ENCODE assay signal across 2 cellular contexts in genomic region chr21:19540287-19540686, GRCh38.
TF ChIP-seq lines count a peak whose summit lies in the region.

No MANE protein-coding gene starts in this region.

TF ChIP-seq in GM23338, 12 proteins besides CTCF, POLR2A, EP300 and RAD21:
- TF ChIP-seq, protein P1, sequence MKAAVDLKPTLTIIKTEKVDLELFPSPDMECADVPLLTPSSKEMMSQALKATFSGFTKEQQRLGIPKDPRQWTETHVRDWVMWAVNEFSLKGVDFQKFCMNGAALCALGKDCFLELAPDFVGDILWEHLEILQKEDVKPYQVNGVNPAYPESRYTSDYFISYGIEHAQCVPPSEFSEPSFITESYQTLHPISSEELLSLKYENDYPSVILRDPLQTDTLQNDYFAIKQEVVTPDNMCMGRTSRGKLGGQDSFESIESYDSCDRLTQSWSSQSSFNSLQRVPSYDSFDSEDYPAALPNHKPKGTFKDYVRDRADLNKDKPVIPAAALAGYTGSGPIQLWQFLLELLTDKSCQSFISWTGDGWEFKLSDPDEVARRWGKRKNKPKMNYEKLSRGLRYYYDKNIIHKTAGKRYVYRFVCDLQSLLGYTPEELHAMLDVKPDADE (IDR thresholded peaks at IDR 0.05) = no peak
- TF ChIP-seq NANOG (IDR thresholded peaks at IDR 0.05; ENCODE audit: borderline replicate concordance) (no peak), POLR2AphosphoS5 (IDR thresholded peaks at IDR 0.05; ENCODE audit: low read depth) (no peak), REST (IDR thresholded peaks at IDR 0.05; ENCODE audit: unreplicated experiment) (no peak), EZH2phosphoT487 (IDR thresholded peaks at IDR 0.05; ENCODE audit: unreplicated experiment) (no peak), ZNF114 (CRISPR knock-in tag; IDR thresholded peaks at IDR 0.05) (no peak)
TF ChIP-seq in GM23338: peak in this region for 0.

TF ChIP-seq in H1, 55 proteins besides CTCF, POLR2A, EP300 and RAD21:
- TF ChIP-seq NANOG (IDR thresholded peaks at IDR 0.05; ENCODE audit: insufficient read depth, low read depth, low read length, poor library complexity, severe bottlenecking) = no peak
- no peak for TF ChIP-seq GABPA (IDR thresholded peaks at IDR 0.05; ENCODE audit: borderline replicate concordance, insufficient read depth, low read length)
- TF ChIP-seq BACH1 (IDR thresholded peaks at IDR 0.05; ENCODE audit: low read length) = no peak
- TF ChIP-seq, protein P2, sequence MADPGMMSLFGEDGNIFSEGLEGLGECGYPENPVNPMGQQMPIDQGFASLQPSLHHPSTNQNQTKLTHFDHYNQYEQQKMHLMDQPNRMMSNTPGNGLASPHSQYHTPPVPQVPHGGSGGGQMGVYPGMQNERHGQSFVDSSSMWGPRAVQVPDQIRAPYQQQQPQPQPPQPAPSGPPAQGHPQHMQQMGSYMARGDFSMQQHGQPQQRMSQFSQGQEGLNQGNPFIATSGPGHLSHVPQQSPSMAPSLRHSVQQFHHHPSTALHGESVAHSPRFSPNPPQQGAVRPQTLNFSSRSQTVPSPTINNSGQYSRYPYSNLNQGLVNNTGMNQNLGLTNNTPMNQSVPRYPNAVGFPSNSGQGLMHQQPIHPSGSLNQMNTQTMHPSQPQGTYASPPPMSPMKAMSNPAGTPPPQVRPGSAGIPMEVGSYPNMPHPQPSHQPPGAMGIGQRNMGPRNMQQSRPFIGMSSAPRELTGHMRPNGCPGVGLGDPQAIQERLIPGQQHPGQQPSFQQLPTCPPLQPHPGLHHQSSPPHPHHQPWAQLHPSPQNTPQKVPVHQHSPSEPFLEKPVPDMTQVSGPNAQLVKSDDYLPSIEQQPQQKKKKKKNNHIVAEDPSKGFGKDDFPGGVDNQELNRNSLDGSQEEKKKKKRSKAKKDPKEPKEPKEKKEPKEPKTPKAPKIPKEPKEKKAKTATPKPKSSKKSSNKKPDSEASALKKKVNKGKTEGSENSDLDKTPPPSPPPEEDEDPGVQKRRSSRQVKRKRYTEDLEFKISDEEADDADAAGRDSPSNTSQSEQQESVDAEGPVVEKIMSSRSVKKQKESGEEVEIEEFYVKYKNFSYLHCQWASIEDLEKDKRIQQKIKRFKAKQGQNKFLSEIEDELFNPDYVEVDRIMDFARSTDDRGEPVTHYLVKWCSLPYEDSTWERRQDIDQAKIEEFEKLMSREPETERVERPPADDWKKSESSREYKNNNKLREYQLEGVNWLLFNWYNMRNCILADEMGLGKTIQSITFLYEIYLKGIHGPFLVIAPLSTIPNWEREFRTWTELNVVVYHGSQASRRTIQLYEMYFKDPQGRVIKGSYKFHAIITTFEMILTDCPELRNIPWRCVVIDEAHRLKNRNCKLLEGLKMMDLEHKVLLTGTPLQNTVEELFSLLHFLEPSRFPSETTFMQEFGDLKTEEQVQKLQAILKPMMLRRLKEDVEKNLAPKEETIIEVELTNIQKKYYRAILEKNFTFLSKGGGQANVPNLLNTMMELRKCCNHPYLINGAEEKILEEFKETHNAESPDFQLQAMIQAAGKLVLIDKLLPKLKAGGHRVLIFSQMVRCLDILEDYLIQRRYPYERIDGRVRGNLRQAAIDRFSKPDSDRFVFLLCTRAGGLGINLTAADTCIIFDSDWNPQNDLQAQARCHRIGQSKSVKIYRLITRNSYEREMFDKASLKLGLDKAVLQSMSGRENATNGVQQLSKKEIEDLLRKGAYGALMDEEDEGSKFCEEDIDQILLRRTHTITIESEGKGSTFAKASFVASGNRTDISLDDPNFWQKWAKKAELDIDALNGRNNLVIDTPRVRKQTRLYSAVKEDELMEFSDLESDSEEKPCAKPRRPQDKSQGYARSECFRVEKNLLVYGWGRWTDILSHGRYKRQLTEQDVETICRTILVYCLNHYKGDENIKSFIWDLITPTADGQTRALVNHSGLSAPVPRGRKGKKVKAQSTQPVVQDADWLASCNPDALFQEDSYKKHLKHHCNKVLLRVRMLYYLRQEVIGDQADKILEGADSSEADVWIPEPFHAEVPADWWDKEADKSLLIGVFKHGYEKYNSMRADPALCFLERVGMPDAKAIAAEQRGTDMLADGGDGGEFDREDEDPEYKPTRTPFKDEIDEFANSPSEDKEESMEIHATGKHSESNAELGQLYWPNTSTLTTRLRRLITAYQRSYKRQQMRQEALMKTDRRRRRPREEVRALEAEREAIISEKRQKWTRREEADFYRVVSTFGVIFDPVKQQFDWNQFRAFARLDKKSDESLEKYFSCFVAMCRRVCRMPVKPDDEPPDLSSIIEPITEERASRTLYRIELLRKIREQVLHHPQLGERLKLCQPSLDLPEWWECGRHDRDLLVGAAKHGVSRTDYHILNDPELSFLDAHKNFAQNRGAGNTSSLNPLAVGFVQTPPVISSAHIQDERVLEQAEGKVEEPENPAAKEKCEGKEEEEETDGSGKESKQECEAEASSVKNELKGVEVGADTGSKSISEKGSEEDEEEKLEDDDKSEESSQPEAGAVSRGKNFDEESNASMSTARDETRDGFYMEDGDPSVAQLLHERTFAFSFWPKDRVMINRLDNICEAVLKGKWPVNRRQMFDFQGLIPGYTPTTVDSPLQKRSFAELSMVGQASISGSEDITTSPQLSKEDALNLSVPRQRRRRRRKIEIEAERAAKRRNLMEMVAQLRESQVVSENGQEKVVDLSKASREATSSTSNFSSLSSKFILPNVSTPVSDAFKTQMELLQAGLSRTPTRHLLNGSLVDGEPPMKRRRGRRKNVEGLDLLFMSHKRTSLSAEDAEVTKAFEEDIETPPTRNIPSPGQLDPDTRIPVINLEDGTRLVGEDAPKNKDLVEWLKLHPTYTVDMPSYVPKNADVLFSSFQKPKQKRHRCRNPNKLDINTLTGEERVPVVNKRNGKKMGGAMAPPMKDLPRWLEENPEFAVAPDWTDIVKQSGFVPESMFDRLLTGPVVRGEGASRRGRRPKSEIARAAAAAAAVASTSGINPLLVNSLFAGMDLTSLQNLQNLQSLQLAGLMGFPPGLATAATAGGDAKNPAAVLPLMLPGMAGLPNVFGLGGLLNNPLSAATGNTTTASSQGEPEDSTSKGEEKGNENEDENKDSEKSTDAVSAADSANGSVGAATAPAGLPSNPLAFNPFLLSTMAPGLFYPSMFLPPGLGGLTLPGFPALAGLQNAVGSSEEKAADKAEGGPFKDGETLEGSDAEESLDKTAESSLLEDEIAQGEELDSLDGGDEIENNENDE (IDR thresholded peaks at IDR 0.05; ENCODE audit: insufficient replicate concordance, low read length) = no peak
- TF ChIP-seq ASH2L (IDR thresholded peaks at IDR 0.05; ENCODE audit: low read length) = no peak
- TF ChIP-seq HDAC6 (IDR thresholded peaks at IDR 0.05; ENCODE audit: low read depth, low read length) = no peak
- TF ChIP-seq SP4 (IDR thresholded peaks at IDR 0.05; ENCODE audit: low read length) = no peak
- TF ChIP-seq CBX5 (IDR thresholded peaks at IDR 0.05; ENCODE audit: low read depth, low read length) = no peak
- no peak for TF ChIP-seq SIX5 (IDR thresholded peaks at IDR 0.05; ENCODE audit: low read depth, low read length)
- no peak for TF ChIP-seq EZH2 (IDR thresholded peaks at IDR 0.05; ENCODE audit: low read depth, low read length, severe bottlenecking)
- TF ChIP-seq TAF1 (IDR thresholded peaks at IDR 0.05; ENCODE audit: low read depth, low read length) = no peak
- no peak for TF ChIP-seq RBBP5 (IDR thresholded peaks at IDR 0.05; ENCODE audit: borderline replicate concordance, low read depth, low read length)
- TF ChIP-seq TBP (IDR thresholded peaks at IDR 0.05; ENCODE audit: low read depth, low read length) = no peak
- no peak for TF ChIP-seq SP1 (IDR thresholded peaks at IDR 0.05; ENCODE audit: low read depth, low read length)
- TF ChIP-seq SIN3A (conservative IDR thresholded peaks at IDR 0.05 in 1 of 2, IDR thresholded peaks at IDR 0.05 in 1 of 2; ENCODE audit: low read depth in 1 of 2, low read length in 2 of 2) = no peak
- no peak for TF ChIP-seq RXRA (IDR thresholded peaks at IDR 0.05; ENCODE audit: insufficient read depth, low read depth, low read length)
- no peak for TF ChIP-seq EGR1 (IDR thresholded peaks at IDR 0.05; ENCODE audit: borderline replicate concordance, low read depth, low read length)
